Comparison of ENCODE assay signal across 9 cellular contexts in genomic region chrX:97399400-97399799, GRCh38.
DNase-seq lines count a peak whose midpoint lies in the region; ATAC-seq lines count a peak whose summit lies in the region.
"Had no signal": no experiment of that assay in that cellular context is flagged by ENCODE, and none has a peak within 500 bp of the region (broad histone marks: within the 10 kb centered on the region; RNA-seq: fewer than 3 reads in every experiment).

No MANE protein-coding gene starts in this region.

- no peak overlapping the region for H3K4me3 Mint-ChIP-seq in activated CD4-positive, alpha-beta T cell treated with anti-CD3 and anti-CD28 coated beads, Interleukin-2, amount 10 ng/mL, durations not matched to agents 7 days and 5 days
- peak overlapping the region; percentile 31 for H3K4me3 Mint-ChIP-seq in T-helper 17 cell

- H3K4me3 ChIP-seq in skeletal muscle cell (ENCODE audit: low read depth, low read length) = no peak overlapping the region

- no peaks in the 10 kb centered on the region for H3K27me3 Mint-ChIP-seq in activated CD4-positive, alpha-beta T cell treated with anti-CD3 and anti-CD28 coated beads, Interleukin-2, amount 10 ng/mL, durations not matched to agents 7 days and 5 days
- no peaks in the 10 kb centered on the region for H3K27me3 Mint-ChIP-seq in T-helper 17 cell

- POLR2A ChIA-PET in activated CD4-positive, alpha-beta T cell treated with anti-CD3 and anti-CD28 coated beads, Interleukin-2, amount 10 ng/mL, durations not matched to agents 7 days and 5 days (lab: Charles Lee) = no interaction called here

- peaks cover 4% of the 10 kb centered on the region for H3K36me3 Mint-ChIP-seq in activated CD4-positive, alpha-beta T cell treated with anti-CD3 and anti-CD28 coated beads, Interleukin-2, amount 10 ng/mL, durations not matched to agents 7 days and 5 days (ENCODE audit: low read depth)
- peaks cover 2% of the 10 kb centered on the region for H3K36me3 Mint-ChIP-seq in T-helper 17 cell (ENCODE audit: low read depth)

- H3K9me3 Mint-ChIP-seq in activated CD4-positive, alpha-beta T cell treated with anti-CD3 and anti-CD28 coated beads, Interleukin-2, amount 10 ng/mL, durations not matched to agents 7 days and 5 days = no peaks in the 10 kb centered on the region

- no peaks in the 10 kb centered on the region for H3K9me3 ChIP-seq in T-helper 17 cell (ENCODE audit: control insufficient read depth, low read length, poor library complexity, severe bottlenecking)

- CTCF ChIA-PET in activated CD4-positive, alpha-beta T cell treated with anti-CD3 and anti-CD28 coated beads, Interleukin-2, amount 10 ng/mL, durations not matched to agents 7 days and 5 days (lab: Charles Lee) = no interaction called here

- H3K27ac Mint-ChIP-seq in activated CD4-positive, alpha-beta T cell treated with anti-CD3 and anti-CD28 coated beads, Interleukin-2, amount 10 ng/mL, durations not matched to agents 7 days and 5 days = peak overlapping the region; percentile 68
- H3K27ac Mint-ChIP-seq in T-helper 17 cell = peak overlapping the region; percentile 29

- peak; percentile 45 for ATAC-seq in HG02885 (IDR thresholded peaks at IDR 0.05; ENCODE audit: poor library complexity, unreplicated experiment)
- ATAC-seq in T-helper 17 cell = no peak
- no peak for ATAC-seq in left lobe of liver

- DNase-seq in activated CD4-positive, alpha-beta T cell treated with anti-CD3 and anti-CD28 coated beads, Interleukin-2, amount 10 ng/mL, durations not matched to agents 7 days and 5 days = peak; percentile 6
- no peak for DNase-seq in activated CD4-positive, alpha-beta T cell treated with anti-CD3 and anti-CD28 coated beads for 1 hour
- DNase-seq in T-helper 17 cell (no peak), skeletal muscle cell (ENCODE audit: low read depth) (peak; percentile 25), left lobe of liver (ENCODE audit: low spot score) (no peak), NCI-H2081 treated with DMSO at 0.1 percent for 48 hours (lab: John Stamatoyannopoulos, UW) (no peak), germinal center (ENCODE audit: low spot score) (no peak)
- DNase-seq: NCI-H1092 had no signal

- peaks cover 55% of the 10 kb centered on the region for H3K4me1 Mint-ChIP-seq in activated CD4-positive, alpha-beta T cell treated with anti-CD3 and anti-CD28 coated beads, Interleukin-2, amount 10 ng/mL, durations not matched to agents 7 days and 5 days
- H3K4me1 Mint-ChIP-seq in T-helper 17 cell = peaks cover 19% of the 10 kb centered on the region

Comparison
In these comparisons a context has a peak if more than half of its experiments do, and no peak if none do; other contexts are left out.
1. DNase-seq: peak in activated CD4-positive, alpha-beta T cell treated with anti-CD3 and anti-CD28 coated beads, Interleukin-2, amount 10 ng/mL, durations not matched to agents 7 days and 5 days (single experiment) and skeletal muscle cell (single experiment); none in activated CD4-positive, alpha-beta T cell treated with anti-CD3 and anti-CD28 coated beads for 1 hour (single experiment), T-helper 17 cell (0 of 3), left lobe of liver (single experiment), NCI-H2081 treated with DMSO at 0.1 percent for 48 hours (single experiment) and germinal center (single experiment).